ENCODE assay signal across 18 cellular contexts in genomic region chr9:125679597-125680189, GRCh38. TPM values are rescaled to one million over a fixed set of nuclear protein-coding genes. Genes with fewer than 3 reads are reported as not detected.
DNase-seq lines count a peak whose midpoint lies in the region; ATAC-seq and TF ChIP-seq lines count a peak whose summit lies in the region.
"Had no signal": no experiment of that assay in that cellular context is flagged by ENCODE, and none has a peak within 500 bp of the region (broad histone marks: within the 10 kb centered on the region; RNA-seq: fewer than 3 reads in every experiment).

No MANE protein-coding gene starts in this region.

- H3K4me3 Mint-ChIP-seq in endothelial cell (ENCODE audit: unreplicated experiment): no peak overlapping the region

- POLR2A ChIA-PET in HEK293 (lab: Yijun Ruan, JAX) (no interaction called here), Panc1 (lab: Charles Lee) (interaction anchor here (0.7 kb wide), 1 partner anchor 572 kb away, joined by 9 read pairs; no protein-coding TSS in a partner anchor)

- no peaks in the 10 kb centered on the region for H3K9me3 Mint-ChIP-seq in endothelial cell (ENCODE audit: unreplicated experiment)

- ATAC-seq in Panc1: no peak
- no peak for ATAC-seq in HG03457 (IDR thresholded peaks at IDR 0.05; ENCODE audit: unreplicated experiment)
- no peak for ATAC-seq in HG03025 (IDR thresholded peaks at IDR 0.05; ENCODE audit: low FRiP score, unreplicated experiment)
- no peak for ATAC-seq in HG03442 (IDR thresholded peaks at IDR 0.05; ENCODE audit: unreplicated experiment)
- ATAC-seq: HCT116 had no signal

- no peaks in the 10 kb centered on the region for H3K9me3 ChIP-seq in HEK293 (ENCODE audit: control insufficient read depth, insufficient read depth, low read depth, low read length)
- H3K9me3 ChIP-seq in Panc1 (ENCODE audit: control insufficient read depth, insufficient read depth, low read depth, low read length): no peaks in the 10 kb centered on the region

- H3K36me3 ChIP-seq in HEK293 (ENCODE audit: control insufficient read depth in 2 of 2, insufficient read depth in 1 of 2, low read length in 2 of 2) (no peaks in the 10 kb centered on the region), Panc1 (ENCODE audit: control insufficient read depth, insufficient read depth, low read length) (no peaks in the 10 kb centered on the region)

- peak overlapping the region; percentile 89 for H3K27ac Mint-ChIP-seq in endothelial cell (ENCODE audit: unreplicated experiment)

- H3K27me3 ChIP-seq in Panc1 (ENCODE audit: control insufficient read depth, insufficient read depth, low read length): no peaks in the 10 kb centered on the region

- H3K4me1 Mint-ChIP-seq in endothelial cell (ENCODE audit: unreplicated experiment): peaks cover 31% of the 10 kb centered on the region

- H3K4me3 ChIP-seq in HEK293 (ENCODE audit: low read depth, low read length) (no peak overlapping the region), Panc1 (ENCODE audit: low read depth in 2 of 2, low read length in 2 of 2) (no peak overlapping the region)
- H3K4me3 ChIP-seq: GM23248, PC-9 had no signal

- no peaks in the 10 kb centered on the region for H3K27me3 Mint-ChIP-seq in endothelial cell (ENCODE audit: unreplicated experiment)

- H3K36me3 Mint-ChIP-seq in endothelial cell (ENCODE audit: low read depth, unreplicated experiment): peaks cover 3% of the 10 kb centered on the region

- CTCF ChIA-PET in HEK293 (lab: Yijun Ruan, JAX) (no interaction called here), Panc1 (lab: Charles Lee) (no interaction called here)

- intact Hi-C loops in Panc1 (cut with micrococcal nuclease; ENCODE audit: unreplicated experiment): no loop called here

- H3K27ac ChIP-seq in HEK293 (ENCODE audit: extremely low read depth, low read depth, low read length): no peak overlapping the region
- H3K27ac ChIP-seq in Panc1 (ENCODE audit: low read length): no peak overlapping the region
- H3K27ac ChIP-seq: C4-2B, GM23248 had no signal

- peaks cover 10% of the 10 kb centered on the region for H3K4me1 ChIP-seq in HEK293 (ENCODE audit: control insufficient read depth, insufficient read depth, low read length)
- peaks cover 16% of the 10 kb centered on the region for H3K4me1 ChIP-seq in Panc1 (ENCODE audit: control insufficient read depth, insufficient read depth, low read length)

- BruUV-seq in Panc1 (replicated peaks; lab: Mats Ljungman, UMichigan): TSS peak; percentile 27

- in situ Hi-C loops in Panc1 (cut with HindIII; ENCODE audit: low pct_unique_long_range_greater_than_20kb, low sequenced_read_pairs): no loop called here

- DNase-seq in Panc1 (ENCODE audit: low read depth, low spot score): no peak
- DNase-seq in endothelial cell (ENCODE audit: low spot score): no peak
- peak; percentile 37 for DNase-seq in renal cortical epithelial cell (ENCODE audit: low read depth)
- DNase-seq: ACHN, DMS79 treated with DMSO at 0.1 percent for 48 hours, GM23248, NCI-H1930, NCI-H345, NCI-H524 treated with DMSO at 0.1 percent for 48 hours, PC-9, SW 1271, T-helper 2 cell had no signal

- TF ChIP-seq CTCF in HEK293 (tag by site-specific recombination; IDR thresholded peaks at IDR 0.05): no peak
- no peak for TF ChIP-seq CTCF in Panc1 (IDR thresholded peaks at IDR 0.05)
- no peak for TF ChIP-seq CTCF in endothelial cell (IDR thresholded peaks at IDR 0.05; ENCODE audit: unreplicated experiment)

TF ChIP-seq in HEK293, 187 proteins besides CTCF, POLR2A, EP300 and RAD21:
- TF ChIP-seq, protein P1, sequence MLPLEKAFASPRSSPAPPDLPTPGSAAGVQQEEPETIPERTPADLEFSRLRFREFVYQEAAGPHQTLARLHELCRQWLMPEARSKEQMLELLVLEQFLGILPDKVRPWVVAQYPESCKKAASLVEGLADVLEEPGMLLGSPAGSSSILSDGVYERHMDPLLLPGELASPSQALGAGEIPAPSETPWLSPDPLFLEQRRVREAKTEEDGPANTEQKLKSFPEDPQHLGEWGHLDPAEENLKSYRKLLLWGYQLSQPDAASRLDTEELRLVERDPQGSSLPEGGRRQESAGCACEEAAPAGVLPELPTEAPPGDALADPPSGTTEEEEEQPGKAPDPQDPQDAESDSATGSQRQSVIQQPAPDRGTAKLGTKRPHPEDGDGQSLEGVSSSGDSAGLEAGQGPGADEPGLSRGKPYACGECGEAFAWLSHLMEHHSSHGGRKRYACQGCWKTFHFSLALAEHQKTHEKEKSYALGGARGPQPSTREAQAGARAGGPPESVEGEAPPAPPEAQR (tag by site-specific recombination; IDR thresholded peaks at IDR 0.05): no peak
- TF ChIP-seq WT1 (tag by site-specific recombination; IDR thresholded peaks at IDR 0.05): peak; percentile 52

RNA-seq across cellular contexts. Expression of gene MAPKAP1, which starts 27.3 kb away (rescaled TPM):
- 72.7 TPM for total RNA-seq in Panc1 (2021; ENCODE audit: unreplicated experiment)
- polyA plus RNA-seq in Panc1 (2012; ENCODE audit: insufficient read length): 82.6 TPM
- 74.6 TPM for total RNA-seq in endothelial cell (ENCODE audit: unreplicated experiment)
- 76.4 and 84.3 TPM in 2 replicates for total RNA-seq in renal cortical epithelial cell
